In the genomic region with DNA sequence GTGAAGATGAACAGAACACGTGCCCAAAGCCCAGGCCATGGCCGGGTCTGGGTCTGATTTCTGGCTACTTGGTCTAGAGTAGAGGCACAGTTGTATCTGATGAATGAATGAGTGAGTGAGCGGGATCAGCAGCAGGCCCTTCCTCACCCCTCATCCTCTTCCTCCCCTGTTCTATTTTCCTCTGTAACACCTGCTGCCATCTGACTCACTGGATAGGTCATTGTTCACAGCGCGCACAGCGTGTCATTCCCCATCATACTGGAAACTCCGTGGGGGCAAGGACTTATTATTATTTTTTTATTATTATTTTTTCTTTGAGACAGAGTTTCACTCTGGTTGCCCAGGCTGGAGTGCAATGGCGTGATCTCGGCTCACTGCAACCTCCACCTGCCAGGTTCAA, we compare ENCODE assay signal across 1 cellular context.
TF ChIP-seq lines count a peak whose summit lies in the region.

No MANE protein-coding gene starts in this region.

TF ChIP-seq in GM12878, 131 proteins besides CTCF, POLR2A, EP300 and RAD21:
- TF ChIP-seq EZH2 (IDR thresholded peaks at IDR 0.05; ENCODE audit: borderline replicate concordance, control insufficient read depth, low read depth, low read length) (no peak), IKZF1 (conservative IDR thresholded peaks at IDR 0.05) (no peak), TCF12 (IDR thresholded peaks at IDR 0.05; ENCODE audit: low read depth, low read length) (no peak), CHD4 (IDR thresholded peaks at IDR 0.05) (no peak), CHD1 (IDR thresholded peaks at IDR 0.05; ENCODE audit: low read depth, low read length) (no peak), TAF1 (IDR thresholded peaks at IDR 0.05; ENCODE audit: borderline replicate concordance, low read depth, low read length) (no peak), PAX8 (IDR thresholded peaks at IDR 0.05) (no peak), STAT1 (conservative IDR thresholded peaks at IDR 0.05) (no peak), NBN (IDR thresholded peaks at IDR 0.05) (no peak), NFYA (IDR thresholded peaks at IDR 0.05; ENCODE audit: borderline replicate concordance, low read depth, low read length) (no peak), BCL3 (IDR thresholded peaks at IDR 0.05; ENCODE audit: borderline replicate concordance, insufficient read depth, low read depth, low read length, poor library complexity, severe bottlenecking) (no peak), NFXL1 (IDR thresholded peaks at IDR 0.05; ENCODE audit: borderline replicate concordance) (no peak), EED (IDR thresholded peaks at IDR 0.05; ENCODE audit: low read depth) (no peak)
